1 cellular context compared by ENCODE assay signal in genomic region chr5:132813599-132814440, GRCh38.
TF ChIP-seq lines count a peak whose summit lies in the region.

No MANE protein-coding gene starts in this region.

TF ChIP-seq in IMR-90, 13 proteins besides CTCF, POLR2A, EP300 and RAD21 (continued from another document):
- TF ChIP-seq CEBPB (IDR thresholded peaks at IDR 0.05; ENCODE audit: low read depth, low read length), result no peak
TF ChIP-seq in IMR-90: peak in this region for 0.
